ENCODE assay signal across 20 cellular contexts in genomic region chr6:35019831-35020230, GRCh38.
A peak's percentile ranks its signal among the peaks of the same experiment; 100 is the strongest.
DNase-seq lines count a peak whose midpoint lies in the region; ATAC-seq and TF ChIP-seq lines count a peak whose summit lies in the region.
"Had no signal": no experiment of that assay in that cellular context is flagged by ENCODE, and none has a peak within 500 bp of the region (broad histone marks: within the 10 kb centered on the region; RNA-seq: fewer than 3 reads in every experiment).

No MANE protein-coding gene starts in this region.

- no peaks in the 10 kb centered on the region for H3K9me3 ChIP-seq in left ventricle myocardium inferior (replicated peaks)
- H3K9me3 ChIP-seq in mesenchymal stem cell (ENCODE audit: control insufficient read depth, low read length): no peaks in the 10 kb centered on the region
- no peaks in the 10 kb centered on the region for H3K9me3 ChIP-seq in spleen
- no peaks in the 10 kb centered on the region for H3K9me3 ChIP-seq in vagina
- H3K9me3 ChIP-seq: BLaER1 treated with 17β-estradiol and CSF1 and Interleukin-3, amounts not matched to agents 10 nM and 100 nM; prostate gland had no signal

- H2AFZ ChIP-seq in mesenchymal stem cell (ENCODE audit: low read depth, low read length): no peak overlapping the region

- intact Hi-C loops in left ventricle myocardium inferior (cut with micrococcal nuclease) (loop anchor here (5.0 kb wide), 1 partner anchor 42 kb away; no protein-coding TSS in a partner anchor), Right ventricle myocardium superior (cut with DNase I) (no loop called here), spleen (cut with DNase I; ENCODE audit: low total_unique reads) (loop anchor here (10.0 kb wide), 1 partner anchor 45 kb away; no protein-coding TSS in a partner anchor), vagina (cut with DNase I) (no loop called here)

- H3K4me1 ChIP-seq in left ventricle myocardium inferior (peaks cover 99% of the 10 kb centered on the region), mesenchymal stem cell (ENCODE audit: control insufficient read depth, insufficient read depth, low read depth, low read length) (peaks cover 9% of the 10 kb centered on the region), spleen (peaks cover 11 to 70% (median 38%) of the 10 kb centered on the region in 6 donors), vagina (peaks cover 80% of the 10 kb centered on the region)

- TF ChIP-seq POLR2A in spleen (IDR thresholded peaks at IDR 0.05) (no peak), vagina (IDR thresholded peaks at IDR 0.05) (no peak)

- H2BK15ac ChIP-seq in mesenchymal stem cell (ENCODE audit: low read depth, poor library complexity, severe bottlenecking): peak overlapping the region; percentile 80

- no peak overlapping the region for H3K18ac ChIP-seq in mesenchymal stem cell (ENCODE audit: low read depth in 1 of 2, low read length in 2 of 2)

- TF ChIP-seq CTCF in left ventricle myocardium inferior (IDR thresholded peaks at IDR 0.05; ENCODE audit: borderline replicate concordance): no peak
- TF ChIP-seq CTCF in spleen (IDR thresholded peaks at IDR 0.05 in 8 of 11, conservative IDR thresholded peaks at IDR 0.05 in 3 of 11): no peak
- no peak for TF ChIP-seq CTCF in vagina (IDR thresholded peaks at IDR 0.05)

- 96% methylated on average over 4 of the region's 4 CpGs for WGBS in mesenchymal stem cell
- WGBS in spleen, 5 donors: 88 to 93% (median 91%) methylated on average over 4 of the region's 4 CpGs

- no peak overlapping the region for H3K23ac ChIP-seq in mesenchymal stem cell (ENCODE audit: low read length in 2 of 2)

- H3K4me3 ChIP-seq in left ventricle myocardium inferior (peak overlapping the region; percentile 74), mesenchymal stem cell (ENCODE audit: insufficient read depth in 1 of 2, low read depth in 1 of 2, low read length in 2 of 2) (no peak overlapping the region), spleen (peak overlapping the region in 4 of 8 donors; percentile 39 to 67 (median 45)), vagina (peak overlapping the region in 1 of 2 donors; percentile 12)
- H3K4me3 ChIP-seq: BLaER1 treated with 17β-estradiol and CSF1 and Interleukin-3, amounts not matched to agents 10 nM and 100 nM; prostate gland had no signal

- H3K14ac ChIP-seq in mesenchymal stem cell (ENCODE audit: low read length in 2 of 2): no peak overlapping the region

- H3K36me3 ChIP-seq in left ventricle myocardium inferior (peaks cover 9% of the 10 kb centered on the region), mesenchymal stem cell (ENCODE audit: control insufficient read depth in 1 of 2, insufficient read depth in 2 of 2, low read depth in 1 of 2, low read length in 2 of 2) (peaks cover 0 to 15% of the 10 kb centered on the region in 2 experiments), spleen (peaks cover 0 to 72% (median 15%) of the 10 kb centered on the region in 6 donors), vagina (no peaks in the 10 kb centered on the region)
- H3K36me3 ChIP-seq: prostate gland had no signal

- DNase-seq in left ventricle myocardium inferior (no peak), Right ventricle myocardium superior (no peak), mesenchymal stem cell (no peak), spleen (no peak), vagina (ENCODE audit: extremely low spot score in 2 of 2) (no peak), NCI-H1694 treated with DMSO at 0.1 percent for 48 hours (lab: John Stamatoyannopoulos, UW) (no peak)
- DNase-seq: activated CD4-positive, alpha-beta T cell treated with anti-CD3 and anti-CD28 coated beads for 36 hours; activated CD8-positive, alpha-beta memory T cell treated with anti-CD3 and anti-CD28 coated beads, Interleukin-2, amount 10 ng/mL, durations not matched to agents 7 days and 5 days; activated naive CD8-positive, alpha-beta T cell treated with anti-CD3 and anti-CD28 coated beads, Interleukin-2, amount 50 U/mL, for 24 hours; central memory CD4-positive, alpha-beta T cell; effector CD4-positive, alpha-beta T cell; GOT3; mammary epithelial cell; NCI-H1092 treated with DMSO at 0.1 percent for 48 hours; NCI-H526; stimulated activated CD4-positive, alpha-beta T cell treated with anti-CD3 and anti-CD28 coated beads, Interleukin-12 subunit alpha, Interleukin-12 subunit beta, amount 100 ng/mL, for 4 hours had no signal

- no peak overlapping the region for H2BK5ac ChIP-seq in mesenchymal stem cell (ENCODE audit: low read depth, low read length, poor library complexity, severe bottlenecking)

- H3K79me1 ChIP-seq in mesenchymal stem cell (replicated peaks; ENCODE audit: low read length, poor library complexity, severe bottlenecking): peaks cover 27% of the 10 kb centered on the region

- H3K4ac ChIP-seq in mesenchymal stem cell (ENCODE audit: low read depth in 1 of 2, low read length in 2 of 2): no peak overlapping the region

- no peak overlapping the region for H3K4me2 ChIP-seq in mesenchymal stem cell (ENCODE audit: low read length, poor library complexity, severe bottlenecking)
- H3K4me2 ChIP-seq: BLaER1 treated with 17β-estradiol and CSF1 and Interleukin-3, amounts not matched to agents 10 nM and 100 nM had no signal

- H2AK5ac ChIP-seq in mesenchymal stem cell (ENCODE audit: low read length, severe bottlenecking): no peak overlapping the region

- H4K91ac ChIP-seq in mesenchymal stem cell (ENCODE audit: low read length): no peak overlapping the region

- H3K27me3 ChIP-seq in left ventricle myocardium inferior (ENCODE audit: low read depth) (no peaks in the 10 kb centered on the region), mesenchymal stem cell (ENCODE audit: control insufficient read depth in 1 of 2, insufficient read depth in 1 of 2, low read length in 2 of 2) (no peaks in the 10 kb centered on the region), spleen (replicated peaks in 1 of 7) (no peaks in the 10 kb centered on the region), vagina (no peaks in the 10 kb centered on the region)
- H3K27me3 ChIP-seq: BLaER1 treated with 17β-estradiol and CSF1 and Interleukin-3, amounts not matched to agents 10 nM and 100 nM had no signal

- H2BK12ac ChIP-seq in mesenchymal stem cell (ENCODE audit: low read length in 2 of 2): no peak overlapping the region

- no peak overlapping the region for H3K9ac ChIP-seq in mesenchymal stem cell (ENCODE audit: low read length)
- H3K9ac ChIP-seq: BLaER1 treated with 17β-estradiol and CSF1 and Interleukin-3, amounts not matched to agents 10 nM and 100 nM had no signal

- no peak overlapping the region for H4K8ac ChIP-seq in mesenchymal stem cell (ENCODE audit: low read length)

- ATAC-seq in Right ventricle myocardium superior (ENCODE audit: poor library complexity) (no peak), HG03354 (IDR thresholded peaks at IDR 0.05; ENCODE audit: poor library complexity, severe bottlenecking, unreplicated experiment) (no peak), GM19324 (IDR thresholded peaks at IDR 0.05; ENCODE audit: low FRiP score, unreplicated experiment) (no peak)
- ATAC-seq: activated CD4-positive, alpha-beta T cell treated with anti-CD3 and anti-CD28 coated beads for 36 hours; activated CD8-positive, alpha-beta memory T cell treated with anti-CD3 and anti-CD28 coated beads, Interleukin-2, amount 10 ng/mL, durations not matched to agents 7 days and 5 days; activated naive CD8-positive, alpha-beta T cell treated with anti-CD3 and anti-CD28 coated beads, Interleukin-2, amount 50 U/mL, for 24 hours had no signal

- no peak overlapping the region for H2BK120ac ChIP-seq in mesenchymal stem cell (ENCODE audit: low read depth, low read length)

- H3K27ac ChIP-seq in left ventricle myocardium inferior (replicated peaks) (peak overlapping the region; percentile 96), mesenchymal stem cell (ENCODE audit: low read length, poor library complexity, severe bottlenecking) (no peak overlapping the region), spleen (peak overlapping the region in 7 of 8 donors; percentile 29 to 88 (median 81)), vagina (peak overlapping the region; percentile 92)
- H3K27ac ChIP-seq: BLaER1 treated with 17β-estradiol and CSF1 and Interleukin-3, amounts not matched to agents 10 nM and 100 nM had no signal

Comparison
In these comparisons a context has a peak if more than half of its experiments do, and no peak if none do; other contexts are left out.
1. intact Hi-C loops: an anchor here in left ventricle myocardium inferior (5.0 kb wide) and spleen (10.0 kb wide); none called in Right ventricle myocardium superior and vagina.